In genomic region chr5:113612060-113612496, GRCh38 we compare ENCODE assay signal across 8 cellular contexts.
DNase-seq lines count a peak whose midpoint lies in the region; ATAC-seq and TF ChIP-seq lines count a peak whose summit lies in the region.

No MANE protein-coding gene starts in this region.

- BruUV-seq in A673 (replicated peaks; lab: Mats Ljungman, UMichigan), result no TSS peak

- no peaks in the 10 kb centered on the region for H3K36me3 ChIP-seq in A673 (ENCODE audit: insufficient read depth, low read length, poor library complexity, severe bottlenecking)

- H3K9me3 Mint-ChIP-seq in type B pancreatic cell, result no peaks in the 10 kb centered on the region

- no peak overlapping the region for H3K27ac Mint-ChIP-seq in type B pancreatic cell

- POLR2A ChIA-PET in A673 (lab: Charles Lee; ENCODE audit: low non-redundant PET), result interaction anchor here (0.5 kb wide), 2 partner anchors 84 to 622 kb away, joined by 3 to 7 read pairs; no protein-coding TSS in a partner anchor

- DNase-seq in A673 (ENCODE audit: low spot score), result peak; percentile 52
- peak; percentile 32 for DNase-seq in GM12865 (ENCODE audit: low read depth)
- peak; percentile 69 for DNase-seq in NCI-H146 treated with DMSO at 0.1 percent for 48 hours (lab: John Stamatoyannopoulos, UW; ENCODE audit: unreplicated experiment)
- DNase-seq in astrocyte of the hippocampus (ENCODE audit: low read depth, low spot score), result peak; percentile 44
- DNase-seq in inferior parietal cortex (ENCODE audit: extremely low spot score), result peak; percentile 55
- no peak for DNase-seq in type B pancreatic cell (ENCODE audit: extremely low spot score, unreplicated experiment)
- DNase-seq in occipital lobe (lab: John Stamatoyannopoulos, UW), result no peak

- H3K9me3 ChIP-seq in A673 (ENCODE audit: low read depth, low read length, poor library complexity, severe bottlenecking), result no peaks in the 10 kb centered on the region

- H3K27ac ChIP-seq in A673 (ENCODE audit: low read depth, low read length, poor library complexity, severe bottlenecking), result no peak overlapping the region

- H3K4me3 Mint-ChIP-seq in type B pancreatic cell, result no peak overlapping the region

- no peaks in the 10 kb centered on the region for H3K4me1 Mint-ChIP-seq in type B pancreatic cell (ENCODE audit: unreplicated experiment)

- H3K36me3 Mint-ChIP-seq in type B pancreatic cell, result no peaks in the 10 kb centered on the region

- CTCF ChIA-PET in A673 (lab: Charles Lee), result interaction anchor here (0.5 to 2.1 kb wide), 12 partner anchors 50 to 1963 kb away, joined by 3 to 24 read pairs (median 3); no protein-coding TSS in a partner anchor

- intact Hi-C loops in A673 (cut with micrococcal nuclease; ENCODE audit: unreplicated experiment), result loop anchor here (1.0 to 10.0 kb wide), 3 partner anchors 52 to 1463 kb away; no protein-coding TSS in a partner anchor

- TF ChIP-seq CTCF in A673 (conservative IDR thresholded peaks at IDR 0.05; ENCODE audit: low read depth, low read length) (peak; percentile 72), GM12865 (IDR thresholded peaks at IDR 0.05; ENCODE audit: insufficient read depth, low read depth, low read length, missing control alignments) (peak; percentile 39), type B pancreatic cell (conservative IDR thresholded peaks at IDR 0.05) (peak; percentile 85)

- peak; percentile 83 for ATAC-seq in HG02610 (IDR thresholded peaks at IDR 0.05; ENCODE audit: unreplicated experiment)

- H3K4me1 ChIP-seq in A673 (ENCODE audit: insufficient read depth, low read length, poor library complexity, severe bottlenecking), result no peaks in the 10 kb centered on the region

- H3K4me3 ChIP-seq in A673 (ENCODE audit: low read depth, low read length, poor library complexity, severe bottlenecking) (no peak overlapping the region), GM12865 (ENCODE audit: low read depth, low read length) (no peak overlapping the region)

- H3K27me3 ChIP-seq in A673 (replicated peaks; ENCODE audit: insufficient read depth, low read depth, low read length, poor library complexity), result no peaks in the 10 kb centered on the region

- H3K27me3 Mint-ChIP-seq in type B pancreatic cell, result no peaks in the 10 kb centered on the region

Comparison
In these comparisons a context has a peak if more than half of its experiments do, and no peak if none do; other contexts are left out.
1. DNase-seq: peak in A673 (single experiment), GM12865 (single experiment), NCI-H146 treated with DMSO at 0.1 percent for 48 hours (single experiment), astrocyte of the hippocampus (single experiment) and inferior parietal cortex (single experiment); none in type B pancreatic cell (single experiment) and occipital lobe (single experiment).
2. Peak in every context shown above with its lines, with median percentiles within 50 percentile points of each other: CTCF ChIP-seq.